Comparison of ENCODE assay signal across 8 cellular contexts in the genomic region with DNA sequence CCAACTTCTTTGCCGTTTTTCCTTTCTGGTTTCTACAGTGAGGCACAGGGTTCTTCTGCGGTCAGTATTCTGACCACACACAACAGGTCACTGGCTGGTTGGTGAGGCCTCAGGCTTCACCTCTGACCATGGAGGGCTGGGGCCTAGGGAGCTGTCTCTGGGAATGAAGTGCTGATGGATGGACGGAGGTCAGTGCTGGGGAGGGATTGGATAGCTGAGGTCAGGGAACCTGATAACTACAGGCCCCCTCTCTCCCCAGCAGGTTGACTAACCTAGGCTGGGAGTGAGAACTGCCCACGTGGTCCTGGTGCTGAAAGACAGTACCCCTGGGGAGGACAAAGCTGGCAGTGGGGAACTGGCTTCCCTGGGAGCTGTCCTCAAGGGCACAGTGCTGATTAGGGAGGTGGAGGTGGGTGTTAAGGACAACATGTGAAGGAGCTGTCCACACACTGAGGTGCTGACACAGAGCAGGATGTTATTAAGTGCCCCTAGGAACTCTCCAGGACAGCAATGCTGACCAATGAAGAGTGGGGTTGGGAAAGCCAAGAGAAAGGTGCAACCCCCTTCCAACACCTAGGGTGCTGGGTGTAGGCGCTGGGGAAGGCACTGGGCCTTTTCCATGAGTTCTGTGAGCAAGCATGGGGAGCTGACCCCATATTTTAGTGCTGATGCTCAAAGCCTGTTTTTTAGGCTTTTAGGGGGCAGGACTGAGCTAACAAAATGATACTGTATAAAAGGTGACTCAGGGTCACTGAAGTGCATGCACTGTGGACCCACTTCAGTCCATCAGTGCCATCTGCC. TPM values are rescaled to one million over a fixed set of nuclear protein-coding genes. Genes with fewer than 3 reads are reported as not detected.
DNase-seq lines count a peak whose midpoint lies in the region; FAIRE-seq lines count a peak whose summit lies in the region.

No MANE protein-coding gene starts in this region.

- FAIRE-seq in frontal cortex (lab: Jason Lieb, UNC), result no peak

- peak; percentile 30 for DNase-seq in NCI-H82 (lab: John Stamatoyannopoulos, UW)
- DNase-seq in NCI-H82 treated with DMSO at 0.1 percent for 48 hours (lab: John Stamatoyannopoulos, UW; ENCODE audit: unreplicated experiment), result no peak
- DNase-seq in RKO (ENCODE audit: low spot score), result peak; percentile 89
- DNase-seq in astrocyte of the hippocampus (ENCODE audit: low read depth, low spot score), result peak; percentile 96
- DNase-seq in kidney glomerular epithelial cell (lab: John Stamatoyannopoulos, UW), result peak; percentile 53
- peak; percentile 19 for DNase-seq in stimulated activated naive CD4-positive, alpha-beta T cell treated with Interleukin-2 at 50 U/mL for 16 hours (lab: John Stamatoyannopoulos, UW)
- no peak for DNase-seq in NCI-H146 treated with DMSO at 0.1 percent for 48 hours (lab: John Stamatoyannopoulos, UW; ENCODE audit: unreplicated experiment)
- no peak for DNase-seq in frontal cortex (ENCODE audit: low spot score in 2 of 2)

RNA-seq across cellular contexts. Expression of a gene that starts 45.2 kb away (rescaled TPM):
- total RNA-seq in frontal cortex, result 62.8 TPM

Comparison
In these comparisons a context has a peak if more than half of its experiments do, and no peak if none do; other contexts are left out.
1. DNase-seq: peak in NCI-H82 (single experiment), RKO (single experiment), astrocyte of the hippocampus (single experiment), kidney glomerular epithelial cell (single experiment) and stimulated activated naive CD4-positive, alpha-beta T cell treated with Interleukin-2 at 50 U/mL for 16 hours (single experiment); none in NCI-H82 treated with DMSO at 0.1 percent for 48 hours (single experiment), NCI-H146 treated with DMSO at 0.1 percent for 48 hours (single experiment) and frontal cortex (0 of 2).